35 cellular contexts compared by ENCODE assay signal in genomic region chr10:71288461-71288860, GRCh38.
"Had no signal": no experiment of that assay in that cellular context is flagged by ENCODE, and none has a peak within 500 bp of the region (broad histone marks: within the 10 kb centered on the region; RNA-seq: fewer than 3 reads in every experiment).

No MANE protein-coding gene starts in this region.

- H3K27me3 ChIP-seq: adrenal gland, body of pancreas, esophagus squamous epithelium, gastroesophageal sphincter had no signal

- H3K27ac ChIP-seq: adrenal gland, body of pancreas, epithelial cell of prostate, esophagus squamous epithelium, gastroesophageal sphincter, WERI-Rb-1 had no signal

- DNase-seq: activated B cell treated with CpG ODN at 0.5 μM for 24 hours; activated CD4-positive, alpha-beta memory T cell treated with anti-CD3 and anti-CD28 coated beads for 36 hours; activated CD4-positive, alpha-beta T cell treated with anti-CD3 and anti-CD28 coated beads for 36 hours; activated CD4-positive, alpha-beta T cell treated with anti-CD3 and anti-CD28 coated beads, Interleukin-2, amount 10 ng/mL, durations not matched to agents 24 days and 14 days; activated CD8-positive, alpha-beta memory T cell treated with anti-CD3 and anti-CD28 coated beads, Interleukin-2, amount 10 ng/mL, durations not matched to agents 7 days and 5 days; activated CD8-positive, alpha-beta memory T cell treated with anti-CD3 and anti-CD28 coated beads, Interleukin-2, amount 50 U/mL, for 4 hours; activated CD8-positive, alpha-beta T cell treated with anti-CD3 and anti-CD28 coated beads, Interleukin-2, amount 10 ng/mL, durations not matched to agents 7 days and 5 days; activated effector memory CD4-positive, alpha-beta T cell treated with anti-CD3 and anti-CD28 coated beads, Interleukin-2, amount 50 U/mL, for 16 hours; activated naive CD4-positive, alpha-beta T cell treated with anti-CD3 and anti-CD28 coated beads for 36 hours; activated naive CD8-positive, alpha-beta T cell treated with anti-CD3 and anti-CD28 coated beads for 36 hours; activated naive CD8-positive, alpha-beta T cell treated with anti-CD3 and anti-CD28 coated beads, Interleukin-2, amount 50 U/mL, for 24 hours; activated T-cell treated with anti-CD3 and anti-CD28 coated beads, Interleukin-2, amount 50 U/mL, for 1 hour; activated T-cell treated with anti-CD3 and anti-CD28 coated beads, Interleukin-2, amount 50 U/mL, for 48 hours; adrenal gland; amygdala; aorta; body of pancreas; caudate nucleus; cortex of kidney; dermis blood vessel endothelial cell; effector CD4-positive, alpha-beta T cell; effector memory CD8-positive, alpha-beta T cell; esophagus squamous epithelium; foreskin melanocyte; T-helper 1 cell; T-helper 17 cell; T1000; WERI-Rb-1 had no signal

- H3K4me3 Mint-ChIP-seq: activated B cell treated with CpG ODN at 0.5 μM for 24 hours; activated CD4-positive, alpha-beta memory T cell treated with anti-CD3 and anti-CD28 coated beads for 36 hours; activated CD4-positive, alpha-beta T cell treated with anti-CD3 and anti-CD28 coated beads for 36 hours; activated CD4-positive, alpha-beta T cell treated with anti-CD3 and anti-CD28 coated beads, Interleukin-2, amount 10 ng/mL, durations not matched to agents 24 days and 14 days; activated CD8-positive, alpha-beta memory T cell treated with anti-CD3 and anti-CD28 coated beads, Interleukin-2, amount 10 ng/mL, durations not matched to agents 7 days and 5 days; activated CD8-positive, alpha-beta T cell treated with anti-CD3 and anti-CD28 coated beads, Interleukin-2, amount 10 ng/mL, durations not matched to agents 7 days and 5 days; activated naive CD4-positive, alpha-beta T cell treated with anti-CD3 and anti-CD28 coated beads for 36 hours; activated naive CD4-positive, alpha-beta T cell treated with anti-CD3 and anti-CD28 coated beads, Interleukin-2, amount 50 U/mL, for 24 hours; activated naive CD8-positive, alpha-beta T cell treated with anti-CD3 and anti-CD28 coated beads for 36 hours; activated naive CD8-positive, alpha-beta T cell treated with anti-CD3 and anti-CD28 coated beads, Interleukin-2, amount 50 U/mL, for 24 hours; activated T-helper 1 cell treated with anti-CD3 and anti-CD28 coated beads, Interleukin-12 subunit alpha, Interleukin-12 subunit beta, Interleukin-2, Interleukin-4 antibody, amounts not matched to agents 30 ng/mL and 10 ng/mL and 1 ng/mL, durations not matched to agents 14 hours and 24 hours and 36 hours; effector memory CD8-positive, alpha-beta T cell; T-helper 17 cell; T-helper 2 cell treated with Interferon-gamma antibody and Interleukin-4, amounts not matched to agents 5 μg/mL and 100 μg/mL, for 36 hours had no signal

- H3K9me3 Mint-ChIP-seq: activated B cell treated with CpG ODN at 0.5 μM for 24 hours; activated CD4-positive, alpha-beta memory T cell treated with anti-CD3 and anti-CD28 coated beads for 36 hours; activated CD4-positive, alpha-beta T cell treated with anti-CD3 and anti-CD28 coated beads, Interleukin-2, amount 10 ng/mL, durations not matched to agents 24 days and 14 days; activated naive CD4-positive, alpha-beta T cell treated with anti-CD3 and anti-CD28 coated beads for 36 hours; activated naive CD4-positive, alpha-beta T cell treated with anti-CD3 and anti-CD28 coated beads, Interleukin-2, amount 50 U/mL, for 24 hours; activated naive CD8-positive, alpha-beta T cell treated with anti-CD3 and anti-CD28 coated beads for 36 hours; activated naive CD8-positive, alpha-beta T cell treated with anti-CD3 and anti-CD28 coated beads, Interleukin-2, amount 50 U/mL, for 24 hours; activated T-helper 1 cell treated with anti-CD3 and anti-CD28 coated beads, Interleukin-12 subunit alpha, Interleukin-12 subunit beta, Interleukin-2, Interleukin-4 antibody, amounts not matched to agents 30 ng/mL and 10 ng/mL and 1 ng/mL, durations not matched to agents 14 hours and 24 hours and 36 hours; activated T-helper 2 cell treated with anti-CD3 and anti-CD28 coated beads, Interferon-gamma antibody, Interleukin-2, Interleukin-4, amounts not matched to agents 10 μg/mL and 5 μg/mL and 100 μg/mL, durations not matched to agents 14 hours and 24 hours and 36 hours; effector memory CD8-positive, alpha-beta T cell; T-helper 2 cell treated with Interferon-gamma antibody and Interleukin-4, amounts not matched to agents 5 μg/mL and 100 μg/mL, for 36 hours had no signal

- H3K9me3 ChIP-seq: adrenal gland, body of pancreas, esophagus squamous epithelium, gastroesophageal sphincter had no signal

- ATAC-seq: activated CD4-positive, alpha-beta T cell treated with anti-CD3 and anti-CD28 coated beads for 36 hours; activated CD4-positive, CD25-positive, alpha-beta regulatory T cell treated with anti-CD3 and anti-CD28 coated beads, Interleukin-2, amount 50 U/mL, for 24 hours; activated CD8-positive, alpha-beta memory T cell treated with anti-CD3 and anti-CD28 coated beads, Interleukin-2, amount 10 ng/mL, durations not matched to agents 7 days and 5 days; activated CD8-positive, alpha-beta T cell treated with anti-CD3 and anti-CD28 coated beads, Interleukin-2, amount 10 ng/mL, durations not matched to agents 7 days and 5 days; activated naive CD8-positive, alpha-beta T cell treated with anti-CD3 and anti-CD28 coated beads, Interleukin-2, amount 50 U/mL, for 24 hours; body of pancreas; effector memory CD8-positive, alpha-beta T cell; gastroesophageal sphincter; T-helper 17 cell had no signal

- H3K36me3 Mint-ChIP-seq: activated CD4-positive, alpha-beta memory T cell treated with anti-CD3 and anti-CD28 coated beads for 36 hours; activated CD8-positive, alpha-beta memory T cell treated with anti-CD3 and anti-CD28 coated beads, Interleukin-2, amount 10 ng/mL, durations not matched to agents 7 days and 5 days; activated naive CD4-positive, alpha-beta T cell treated with anti-CD3 and anti-CD28 coated beads, Interleukin-2, amount 50 U/mL, for 24 hours; activated naive CD8-positive, alpha-beta T cell treated with anti-CD3 and anti-CD28 coated beads for 36 hours had no signal

- H3K4me3 ChIP-seq: adrenal gland, body of pancreas, esophagus squamous epithelium, gastroesophageal sphincter had no signal

- H3K4me1 Mint-ChIP-seq: activated CD4-positive, alpha-beta T cell treated with anti-CD3 and anti-CD28 coated beads for 36 hours; activated CD4-positive, alpha-beta T cell treated with anti-CD3 and anti-CD28 coated beads, Interleukin-2, amount 10 ng/mL, durations not matched to agents 24 days and 14 days; activated CD8-positive, alpha-beta memory T cell treated with anti-CD3 and anti-CD28 coated beads, Interleukin-2, amount 10 ng/mL, durations not matched to agents 7 days and 5 days; activated naive CD4-positive, alpha-beta T cell treated with anti-CD3 and anti-CD28 coated beads, Interleukin-2, amount 50 U/mL, for 24 hours; activated naive CD8-positive, alpha-beta T cell treated with anti-CD3 and anti-CD28 coated beads for 36 hours; activated naive CD8-positive, alpha-beta T cell treated with anti-CD3 and anti-CD28 coated beads, Interleukin-2, amount 50 U/mL, for 24 hours had no signal

- H3K27me3 Mint-ChIP-seq: activated B cell treated with CpG ODN at 0.5 μM for 24 hours; activated CD4-positive, alpha-beta memory T cell treated with anti-CD3 and anti-CD28 coated beads for 36 hours; activated CD4-positive, alpha-beta T cell treated with anti-CD3 and anti-CD28 coated beads for 36 hours; activated CD4-positive, alpha-beta T cell treated with anti-CD3 and anti-CD28 coated beads, Interleukin-2, amount 10 ng/mL, durations not matched to agents 24 days and 14 days; activated CD8-positive, alpha-beta memory T cell treated with anti-CD3 and anti-CD28 coated beads, Interleukin-2, amount 10 ng/mL, durations not matched to agents 7 days and 5 days; activated naive CD8-positive, alpha-beta T cell treated with anti-CD3 and anti-CD28 coated beads for 36 hours; activated naive CD8-positive, alpha-beta T cell treated with anti-CD3 and anti-CD28 coated beads, Interleukin-2, amount 50 U/mL, for 24 hours had no signal

- H3K4me1 ChIP-seq: adrenal gland, gastroesophageal sphincter had no signal

- H3K27ac Mint-ChIP-seq: activated B cell treated with CpG ODN at 0.5 μM for 24 hours; activated CD4-positive, alpha-beta memory T cell treated with anti-CD3 and anti-CD28 coated beads for 36 hours; activated CD4-positive, alpha-beta T cell treated with anti-CD3 and anti-CD28 coated beads for 36 hours; activated CD4-positive, alpha-beta T cell treated with anti-CD3 and anti-CD28 coated beads, Interleukin-2, amount 10 ng/mL, durations not matched to agents 24 days and 14 days; activated CD8-positive, alpha-beta memory T cell treated with anti-CD3 and anti-CD28 coated beads, Interleukin-2, amount 10 ng/mL, durations not matched to agents 7 days and 5 days; activated CD8-positive, alpha-beta T cell treated with anti-CD3 and anti-CD28 coated beads, Interleukin-2, amount 10 ng/mL, durations not matched to agents 7 days and 5 days; activated naive CD4-positive, alpha-beta T cell treated with anti-CD3 and anti-CD28 coated beads for 36 hours; activated naive CD8-positive, alpha-beta T cell treated with anti-CD3 and anti-CD28 coated beads for 36 hours; activated naive CD8-positive, alpha-beta T cell treated with anti-CD3 and anti-CD28 coated beads, Interleukin-2, amount 50 U/mL, for 24 hours; activated T-helper 1 cell treated with anti-CD3 and anti-CD28 coated beads, Interleukin-12 subunit alpha, Interleukin-12 subunit beta, Interleukin-2, Interleukin-4 antibody, amounts not matched to agents 30 ng/mL and 10 ng/mL and 1 ng/mL, durations not matched to agents 14 hours and 24 hours and 36 hours; activated T-helper 2 cell treated with anti-CD3 and anti-CD28 coated beads, Interferon-gamma antibody, Interleukin-2, Interleukin-4, amounts not matched to agents 10 μg/mL and 5 μg/mL and 100 μg/mL, durations not matched to agents 14 hours and 24 hours and 36 hours; effector memory CD8-positive, alpha-beta T cell; T-helper 17 cell; T-helper 2 cell treated with Interferon-gamma antibody and Interleukin-4, amounts not matched to agents 5 μg/mL and 100 μg/mL, for 36 hours had no signal
